Comparison of ENCODE assay signal across 1 cellular context in the genomic region with DNA sequence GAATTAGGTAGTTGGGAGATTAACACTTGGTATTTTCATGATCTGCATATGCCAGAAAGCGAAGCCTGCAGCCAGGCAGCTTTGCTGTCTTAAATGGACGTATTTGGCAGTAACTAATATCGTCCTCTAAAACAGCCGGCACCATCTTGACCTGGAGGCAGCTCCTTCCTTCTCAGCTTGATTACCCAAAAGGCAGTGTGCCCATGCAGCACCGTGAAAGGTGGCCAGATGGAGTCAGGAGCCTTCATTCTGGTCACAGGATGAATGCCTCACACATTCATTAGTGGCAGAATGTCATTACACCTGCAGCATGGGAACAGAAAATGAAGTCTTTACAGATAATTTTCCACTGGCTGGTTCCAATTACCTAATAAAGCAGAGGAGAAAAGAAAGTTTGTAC.
TF ChIP-seq lines count a peak whose summit lies in the region.

No MANE protein-coding gene starts in this region.

TF ChIP-seq in K562, 482 proteins besides CTCF, POLR2A, EP300 and RAD21:
- TF ChIP-seq BHLHE40 (IDR thresholded peaks at IDR 0.05; ENCODE audit: low read length), result no peak
- TF ChIP-seq SREBF2 (CRISPR knock-in tag; IDR thresholded peaks at IDR 0.05), result no peak
- no peak for TF ChIP-seq ARID1B (IDR thresholded peaks at IDR 0.05)
- no peak for TF ChIP-seq POLR2B (IDR thresholded peaks at IDR 0.05; ENCODE audit: low read depth, partially characterized antibody)
- TF ChIP-seq XRCC3 (IDR thresholded peaks at IDR 0.05), result no peak
- no peak for TF ChIP-seq PHF20 (IDR thresholded peaks at IDR 0.05; ENCODE audit: partially characterized antibody)
- no peak for TF ChIP-seq SRSF7 (optimal IDR thresholded peaks at IDR 0.05; ENCODE audit: low read depth, low read length)
- no peak for TF ChIP-seq CGGBP1 (CRISPR knock-in tag; IDR thresholded peaks at IDR 0.05)
- TF ChIP-seq HDAC6 (IDR thresholded peaks at IDR 0.05; ENCODE audit: low read depth, low read length), result no peak
- no peak for TF ChIP-seq ETS2 (tag; IDR thresholded peaks at IDR 0.05; ENCODE audit: borderline replicate concordance, poor library complexity, severe bottlenecking)
- no peak for TF ChIP-seq ZNF785 (CRISPR knock-in tag; IDR thresholded peaks at IDR 0.05)
